ENCODE assay signal across 1 cellular context in the genomic region with DNA sequence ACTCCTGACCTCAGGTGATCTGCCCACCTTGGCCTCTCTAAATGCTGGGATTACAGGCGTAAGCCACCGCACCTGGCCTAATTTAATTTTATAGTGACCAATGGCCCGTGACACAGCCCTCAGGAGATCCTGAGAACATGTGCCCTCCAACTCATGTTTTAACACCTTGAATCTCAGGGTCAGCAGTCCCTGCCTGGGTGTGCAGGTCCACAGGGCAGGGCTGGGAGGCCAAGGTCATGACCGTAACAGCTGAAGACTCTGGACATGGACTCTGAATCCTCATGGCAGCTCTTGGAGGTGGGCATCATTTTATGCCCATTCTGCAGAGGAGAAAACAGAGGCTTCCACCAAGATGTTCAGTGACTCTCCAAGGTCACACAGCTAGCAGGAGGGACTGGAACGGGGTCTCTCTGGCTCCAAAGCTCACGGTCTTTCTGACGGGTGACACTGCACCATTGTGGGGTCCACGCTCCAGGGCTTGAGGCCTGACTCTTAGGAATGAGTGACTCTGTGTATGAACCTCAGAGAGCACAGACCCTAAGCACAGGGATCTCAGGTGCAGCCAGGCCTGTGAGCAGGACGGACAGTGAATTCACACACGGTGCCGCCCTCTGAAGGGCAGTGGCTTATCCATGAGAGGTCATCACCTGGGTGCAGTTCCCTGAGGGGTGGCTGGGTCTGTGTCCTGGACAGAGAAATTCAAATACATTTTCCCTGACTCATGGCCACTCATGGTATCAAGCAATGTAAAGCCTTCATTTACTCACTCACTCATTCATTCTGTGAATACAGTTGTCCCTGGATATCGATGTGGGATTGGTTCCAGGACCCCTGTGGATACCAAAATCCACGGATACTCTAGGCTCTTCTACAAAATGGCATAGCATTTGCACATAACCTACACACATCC.
TF ChIP-seq lines count a peak whose summit lies in the region.

No MANE protein-coding gene starts in this region.

TF ChIP-seq in HepG2, 621 proteins besides CTCF, POLR2A, EP300 and RAD21:
- TF ChIP-seq AGO2 (optimal IDR thresholded peaks at IDR 0.05; ENCODE audit: low read depth, low read length): no peak
- TF ChIP-seq ZNF629 (CRISPR knock-in tag; conservative IDR thresholded peaks at IDR 0.05): peak; percentile 70
